In the genomic region with DNA sequence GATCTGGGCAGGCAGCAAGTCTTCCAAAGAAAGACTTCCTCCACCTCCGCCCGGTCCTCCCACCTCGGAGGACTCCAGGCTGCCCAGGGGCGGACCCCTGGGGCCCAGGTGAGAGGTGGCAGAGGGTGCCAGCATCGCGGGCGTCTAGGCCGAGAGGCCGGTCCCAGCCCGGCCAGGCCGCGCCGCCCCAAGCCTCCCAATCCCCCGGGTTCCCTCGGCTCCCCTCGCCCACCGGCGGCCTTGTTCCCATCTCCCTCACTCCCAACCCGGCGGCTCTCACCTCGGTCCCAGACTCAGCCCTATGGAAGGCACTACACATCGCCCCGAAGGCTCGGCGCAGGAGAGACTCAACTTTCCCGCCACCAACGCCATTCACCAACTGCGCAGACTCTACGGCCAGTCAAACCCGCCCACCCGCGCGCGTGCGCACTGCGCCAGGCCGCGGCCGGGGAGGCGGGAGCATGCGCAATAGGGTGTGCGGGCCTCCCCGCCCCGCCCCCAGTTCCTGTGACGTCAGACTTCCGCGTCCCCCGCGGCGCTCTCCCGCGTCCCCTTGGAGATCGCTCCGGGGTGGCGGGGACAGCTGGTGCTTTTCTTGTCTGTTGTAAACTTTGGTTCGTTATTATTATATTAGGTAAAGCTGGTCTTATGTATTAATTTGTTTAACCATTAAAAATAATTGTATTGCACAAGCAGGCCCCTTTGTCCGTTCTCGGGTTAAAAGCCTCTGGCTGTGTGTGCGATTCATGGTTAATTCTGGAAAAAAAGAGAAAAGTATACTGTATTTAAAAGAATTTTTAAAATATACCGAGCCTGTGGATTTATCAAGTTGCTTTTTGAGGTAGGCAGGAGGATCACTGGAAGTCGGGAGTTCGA, we compare ENCODE assay signal across 1 cellular context.
A peak's percentile ranks its signal among the peaks of the same experiment; 100 is the strongest.
TF ChIP-seq lines count a peak whose summit lies in the region.

A gene (minus strand): TSS at position 381 of the 876 bp plus-strand sequence. CDS start 62 bp downstream, at position 319.

TF ChIP-seq in GM12878, 131 proteins besides CTCF, POLR2A, EP300 and RAD21 (continued from another document and continues in another):
- TF ChIP-seq BHLHE40 (IDR thresholded peaks at IDR 0.05; ENCODE audit: borderline replicate concordance in 1 of 2, low read depth in 2 of 2, low read length in 1 of 2) (peak in 1 of 2 experiments; percentile 52; a peak in 2 of 4 replicates), MYB (IDR thresholded peaks at IDR 0.05; ENCODE audit: borderline replicate concordance, low read depth, low read length) (no peak), NBN (IDR thresholded peaks at IDR 0.05) (peak; percentile 97), POLR2AphosphoS2 (IDR thresholded peaks at IDR 0.05; ENCODE audit: low read depth, low read length) (peak; percentile 89), SIN3A (IDR thresholded peaks at IDR 0.05; ENCODE audit: low read depth, low read length) (peak; percentile 100), ZNF24 (IDR thresholded peaks at IDR 0.05) (no peak), MTA2 (IDR thresholded peaks at IDR 0.05; ENCODE audit: low read depth) (no peak), KAT2A (conservative IDR thresholded peaks at IDR 0.05; ENCODE audit: control insufficient read depth, low read depth, low read length) (no peak), POU2F2 (IDR thresholded peaks at IDR 0.05; ENCODE audit: borderline replicate concordance, low read depth, low read length) (no peak; the same call in 2 of the 3 replicates), RFX5 (IDR thresholded peaks at IDR 0.05; ENCODE audit: low read depth, low read length) (no peak), STAT1 (conservative IDR thresholded peaks at IDR 0.05) (peak; percentile 53; the same call in 1 of the 2 replicates), TCF7 (IDR thresholded peaks at IDR 0.05; ENCODE audit: borderline replicate concordance) (no peak), HCFC1 (IDR thresholded peaks at IDR 0.05; ENCODE audit: low read length) (peak; percentile 54; the same call in 1 of the 2 replicates), CEBPB (IDR thresholded peaks at IDR 0.05; ENCODE audit: borderline replicate concordance in 1 of 2, low read depth in 2 of 2, low read length in 2 of 2) (no peak), SMC3 (IDR thresholded peaks at IDR 0.05; ENCODE audit: borderline replicate concordance, low read length) (no peak), RELA (IDR thresholded peaks at IDR 0.05; ENCODE audit: borderline replicate concordance, partially characterized antibody) (no peak), CHD4 (IDR thresholded peaks at IDR 0.05) (no peak), RUNX3 (IDR thresholded peaks at IDR 0.05; ENCODE audit: low read length) (no peak), GATAD2B (conservative IDR thresholded peaks at IDR 0.05; ENCODE audit: low read depth) (no peak; the same call in none of the 2 replicates), HDAC6 (IDR thresholded peaks at IDR 0.05; ENCODE audit: unreplicated experiment) (no peak), BACH1 (IDR thresholded peaks at IDR 0.05; ENCODE audit: borderline replicate concordance) (peak; percentile 58; the same call in 1 of the 2 replicates), ETV6 (conservative IDR thresholded peaks at IDR 0.05 in 1 of 2, IDR thresholded peaks at IDR 0.05 in 1 of 2; ENCODE audit: borderline replicate concordance in 1 of 2, low read depth in 1 of 2) (no peak), ZNF207 (IDR thresholded peaks at IDR 0.05; ENCODE audit: borderline replicate concordance) (peak; percentile 55; the same call in 1 of the 2 replicates), PAX8 (IDR thresholded peaks at IDR 0.05) (no peak), NR2C1 (IDR thresholded peaks at IDR 0.05) (no peak), SUPT20H (IDR thresholded peaks at IDR 0.05; ENCODE audit: borderline replicate concordance, control insufficient read depth, low read depth, low read length) (no peak), STAT3 (IDR thresholded peaks at IDR 0.05; ENCODE audit: low read depth, low read length) (no peak), POLR2AphosphoS5 (IDR thresholded peaks at IDR 0.05; ENCODE audit: low read length) (peak; percentile 87), IKZF2 (IDR thresholded peaks at IDR 0.05) (0 out of 4 replicates have a peak, but pooled peaks of 1 of the 2 experiments have one; percentile 36), ASH2L (IDR thresholded peaks at IDR 0.05; ENCODE audit: borderline replicate concordance, low read depth) (no peak), ZNF274 (IDR thresholded peaks at IDR 0.05; ENCODE audit: insufficient read depth, insufficient read length) (no peak), CBX3 (IDR thresholded peaks at IDR 0.05; ENCODE audit: borderline replicate concordance, low read depth) (no peak), JUNB (IDR thresholded peaks at IDR 0.05) (no peak), MEF2B (IDR thresholded peaks at IDR 0.05; ENCODE audit: partially characterized antibody, poor library complexity, severe bottlenecking) (no peak), RAD51 (IDR thresholded peaks at IDR 0.05) (no peak)
- TF ChIP-seq, protein P1, sequence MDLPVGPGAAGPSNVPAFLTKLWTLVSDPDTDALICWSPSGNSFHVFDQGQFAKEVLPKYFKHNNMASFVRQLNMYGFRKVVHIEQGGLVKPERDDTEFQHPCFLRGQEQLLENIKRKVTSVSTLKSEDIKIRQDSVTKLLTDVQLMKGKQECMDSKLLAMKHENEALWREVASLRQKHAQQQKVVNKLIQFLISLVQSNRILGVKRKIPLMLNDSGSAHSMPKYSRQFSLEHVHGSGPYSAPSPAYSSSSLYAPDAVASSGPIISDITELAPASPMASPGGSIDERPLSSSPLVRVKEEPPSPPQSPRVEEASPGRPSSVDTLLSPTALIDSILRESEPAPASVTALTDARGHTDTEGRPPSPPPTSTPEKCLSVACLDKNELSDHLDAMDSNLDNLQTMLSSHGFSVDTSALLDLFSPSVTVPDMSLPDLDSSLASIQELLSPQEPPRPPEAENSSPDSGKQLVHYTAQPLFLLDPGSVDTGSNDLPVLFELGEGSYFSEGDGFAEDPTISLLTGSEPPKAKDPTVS (IDR thresholded peaks at IDR 0.05; ENCODE audit: low read depth, low read length) = no peak
- TF ChIP-seq, protein P2, sequence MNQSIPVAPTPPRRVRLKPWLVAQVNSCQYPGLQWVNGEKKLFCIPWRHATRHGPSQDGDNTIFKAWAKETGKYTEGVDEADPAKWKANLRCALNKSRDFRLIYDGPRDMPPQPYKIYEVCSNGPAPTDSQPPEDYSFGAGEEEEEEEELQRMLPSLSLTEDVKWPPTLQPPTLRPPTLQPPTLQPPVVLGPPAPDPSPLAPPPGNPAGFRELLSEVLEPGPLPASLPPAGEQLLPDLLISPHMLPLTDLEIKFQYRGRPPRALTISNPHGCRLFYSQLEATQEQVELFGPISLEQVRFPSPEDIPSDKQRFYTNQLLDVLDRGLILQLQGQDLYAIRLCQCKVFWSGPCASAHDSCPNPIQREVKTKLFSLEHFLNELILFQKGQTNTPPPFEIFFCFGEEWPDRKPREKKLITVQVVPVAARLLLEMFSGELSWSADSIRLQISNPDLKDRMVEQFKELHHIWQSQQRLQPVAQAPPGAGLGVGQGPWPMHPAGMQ (IDR thresholded peaks at IDR 0.05; ENCODE audit: borderline replicate concordance) = no peak
- TF ChIP-seq, protein P3, sequence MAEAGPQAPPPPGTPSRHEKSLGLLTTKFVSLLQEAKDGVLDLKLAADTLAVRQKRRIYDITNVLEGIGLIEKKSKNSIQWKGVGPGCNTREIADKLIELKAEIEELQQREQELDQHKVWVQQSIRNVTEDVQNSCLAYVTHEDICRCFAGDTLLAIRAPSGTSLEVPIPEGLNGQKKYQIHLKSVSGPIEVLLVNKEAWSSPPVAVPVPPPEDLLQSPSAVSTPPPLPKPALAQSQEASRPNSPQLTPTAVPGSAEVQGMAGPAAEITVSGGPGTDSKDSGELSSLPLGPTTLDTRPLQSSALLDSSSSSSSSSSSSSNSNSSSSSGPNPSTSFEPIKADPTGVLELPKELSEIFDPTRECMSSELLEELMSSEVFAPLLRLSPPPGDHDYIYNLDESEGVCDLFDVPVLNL (IDR thresholded peaks at IDR 0.05; ENCODE audit: low read depth, low read length) = peak; percentile 99
- TF ChIP-seq, protein P4, sequence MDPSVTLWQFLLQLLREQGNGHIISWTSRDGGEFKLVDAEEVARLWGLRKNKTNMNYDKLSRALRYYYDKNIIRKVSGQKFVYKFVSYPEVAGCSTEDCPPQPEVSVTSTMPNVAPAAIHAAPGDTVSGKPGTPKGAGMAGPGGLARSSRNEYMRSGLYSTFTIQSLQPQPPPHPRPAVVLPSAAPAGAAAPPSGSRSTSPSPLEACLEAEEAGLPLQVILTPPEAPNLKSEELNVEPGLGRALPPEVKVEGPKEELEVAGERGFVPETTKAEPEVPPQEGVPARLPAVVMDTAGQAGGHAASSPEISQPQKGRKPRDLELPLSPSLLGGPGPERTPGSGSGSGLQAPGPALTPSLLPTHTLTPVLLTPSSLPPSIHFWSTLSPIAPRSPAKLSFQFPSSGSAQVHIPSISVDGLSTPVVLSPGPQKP (IDR thresholded peaks at IDR 0.05; ENCODE audit: low read depth, low read length) = 0 out of 2 replicates have a peak, but pooled peaks have one; percentile 25
- TF ChIP-seq, protein P5, sequence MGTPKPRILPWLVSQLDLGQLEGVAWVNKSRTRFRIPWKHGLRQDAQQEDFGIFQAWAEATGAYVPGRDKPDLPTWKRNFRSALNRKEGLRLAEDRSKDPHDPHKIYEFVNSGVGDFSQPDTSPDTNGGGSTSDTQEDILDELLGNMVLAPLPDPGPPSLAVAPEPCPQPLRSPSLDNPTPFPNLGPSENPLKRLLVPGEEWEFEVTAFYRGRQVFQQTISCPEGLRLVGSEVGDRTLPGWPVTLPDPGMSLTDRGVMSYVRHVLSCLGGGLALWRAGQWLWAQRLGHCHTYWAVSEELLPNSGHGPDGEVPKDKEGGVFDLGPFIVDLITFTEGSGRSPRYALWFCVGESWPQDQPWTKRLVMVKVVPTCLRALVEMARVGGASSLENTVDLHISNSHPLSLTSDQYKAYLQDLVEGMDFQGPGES (IDR thresholded peaks at IDR 0.05) = no peak
- TF ChIP-seq, protein P6, sequence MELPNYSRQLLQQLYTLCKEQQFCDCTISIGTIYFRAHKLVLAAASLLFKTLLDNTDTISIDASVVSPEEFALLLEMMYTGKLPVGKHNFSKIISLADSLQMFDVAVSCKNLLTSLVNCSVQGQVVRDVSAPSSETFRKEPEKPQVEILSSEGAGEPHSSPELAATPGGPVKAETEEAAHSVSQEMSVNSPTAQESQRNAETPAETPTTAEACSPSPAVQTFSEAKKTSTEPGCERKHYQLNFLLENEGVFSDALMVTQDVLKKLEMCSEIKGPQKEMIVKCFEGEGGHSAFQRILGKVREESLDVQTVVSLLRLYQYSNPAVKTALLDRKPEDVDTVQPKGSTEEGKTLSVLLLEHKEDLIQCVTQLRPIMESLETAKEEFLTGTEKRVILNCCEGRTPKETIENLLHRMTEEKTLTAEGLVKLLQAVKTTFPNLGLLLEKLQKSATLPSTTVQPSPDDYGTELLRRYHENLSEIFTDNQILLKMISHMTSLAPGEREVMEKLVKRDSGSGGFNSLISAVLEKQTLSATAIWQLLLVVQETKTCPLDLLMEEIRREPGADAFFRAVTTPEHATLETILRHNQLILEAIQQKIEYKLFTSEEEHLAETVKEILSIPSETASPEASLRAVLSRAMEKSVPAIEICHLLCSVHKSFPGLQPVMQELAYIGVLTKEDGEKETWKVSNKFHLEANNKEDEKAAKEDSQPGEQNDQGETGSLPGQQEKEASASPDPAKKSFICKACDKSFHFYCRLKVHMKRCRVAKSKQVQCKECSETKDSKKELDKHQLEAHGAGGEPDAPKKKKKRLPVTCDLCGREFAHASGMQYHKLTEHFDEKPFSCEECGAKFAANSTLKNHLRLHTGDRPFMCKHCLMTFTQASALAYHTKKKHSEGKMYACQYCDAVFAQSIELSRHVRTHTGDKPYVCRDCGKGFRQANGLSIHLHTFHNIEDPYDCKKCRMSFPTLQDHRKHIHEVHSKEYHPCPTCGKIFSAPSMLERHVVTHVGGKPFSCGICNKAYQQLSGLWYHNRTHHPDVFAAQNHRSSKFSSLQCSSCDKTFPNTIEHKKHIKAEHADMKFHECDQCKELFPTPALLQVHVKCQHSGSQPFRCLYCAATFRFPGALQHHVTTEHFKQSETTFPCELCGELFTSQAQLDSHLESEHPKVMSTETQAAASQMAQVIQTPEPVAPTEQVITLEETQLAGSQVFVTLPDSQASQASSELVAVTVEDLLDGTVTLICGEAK (IDR thresholded peaks at IDR 0.05; ENCODE audit: borderline replicate concordance) = peak; percentile 66; the same call in 1 of the 2 replicates
- TF ChIP-seq, protein P7, sequence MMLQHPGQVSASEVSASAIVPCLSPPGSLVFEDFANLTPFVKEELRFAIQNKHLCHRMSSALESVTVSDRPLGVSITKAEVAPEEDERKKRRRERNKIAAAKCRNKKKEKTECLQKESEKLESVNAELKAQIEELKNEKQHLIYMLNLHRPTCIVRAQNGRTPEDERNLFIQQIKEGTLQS (IDR thresholded peaks at IDR 0.05; ENCODE audit: borderline replicate concordance, extremely low read depth, low read depth, low read length) = peak; percentile 53; the same call in 1 of the 2 replicates
- TF ChIP-seq, protein P8, sequence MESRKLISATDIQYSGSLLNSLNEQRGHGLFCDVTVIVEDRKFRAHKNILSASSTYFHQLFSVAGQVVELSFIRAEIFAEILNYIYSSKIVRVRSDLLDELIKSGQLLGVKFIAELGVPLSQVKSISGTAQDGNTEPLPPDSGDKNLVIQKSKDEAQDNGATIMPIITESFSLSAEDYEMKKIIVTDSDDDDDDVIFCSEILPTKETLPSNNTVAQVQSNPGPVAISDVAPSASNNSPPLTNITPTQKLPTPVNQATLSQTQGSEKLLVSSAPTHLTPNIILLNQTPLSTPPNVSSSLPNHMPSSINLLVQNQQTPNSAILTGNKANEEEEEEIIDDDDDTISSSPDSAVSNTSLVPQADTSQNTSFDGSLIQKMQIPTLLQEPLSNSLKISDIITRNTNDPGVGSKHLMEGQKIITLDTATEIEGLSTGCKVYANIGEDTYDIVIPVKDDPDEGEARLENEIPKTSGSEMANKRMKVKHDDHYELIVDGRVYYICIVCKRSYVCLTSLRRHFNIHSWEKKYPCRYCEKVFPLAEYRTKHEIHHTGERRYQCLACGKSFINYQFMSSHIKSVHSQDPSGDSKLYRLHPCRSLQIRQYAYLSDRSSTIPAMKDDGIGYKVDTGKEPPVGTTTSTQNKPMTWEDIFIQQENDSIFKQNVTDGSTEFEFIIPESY (IDR thresholded peaks at IDR 0.05) = no peak
- TF ChIP-seq, protein P9, sequence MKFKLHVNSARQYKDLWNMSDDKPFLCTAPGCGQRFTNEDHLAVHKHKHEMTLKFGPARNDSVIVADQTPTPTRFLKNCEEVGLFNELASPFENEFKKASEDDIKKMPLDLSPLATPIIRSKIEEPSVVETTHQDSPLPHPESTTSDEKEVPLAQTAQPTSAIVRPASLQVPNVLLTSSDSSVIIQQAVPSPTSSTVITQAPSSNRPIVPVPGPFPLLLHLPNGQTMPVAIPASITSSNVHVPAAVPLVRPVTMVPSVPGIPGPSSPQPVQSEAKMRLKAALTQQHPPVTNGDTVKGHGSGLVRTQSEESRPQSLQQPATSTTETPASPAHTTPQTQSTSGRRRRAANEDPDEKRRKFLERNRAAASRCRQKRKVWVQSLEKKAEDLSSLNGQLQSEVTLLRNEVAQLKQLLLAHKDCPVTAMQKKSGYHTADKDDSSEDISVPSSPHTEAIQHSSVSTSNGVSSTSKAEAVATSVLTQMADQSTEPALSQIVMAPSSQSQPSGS (IDR thresholded peaks at IDR 0.05; ENCODE audit: low read length) = no peak; the same call in 1 of the 2 replicates
